Comparison of ENCODE assay signal across 9 cellular contexts in the genomic region with DNA sequence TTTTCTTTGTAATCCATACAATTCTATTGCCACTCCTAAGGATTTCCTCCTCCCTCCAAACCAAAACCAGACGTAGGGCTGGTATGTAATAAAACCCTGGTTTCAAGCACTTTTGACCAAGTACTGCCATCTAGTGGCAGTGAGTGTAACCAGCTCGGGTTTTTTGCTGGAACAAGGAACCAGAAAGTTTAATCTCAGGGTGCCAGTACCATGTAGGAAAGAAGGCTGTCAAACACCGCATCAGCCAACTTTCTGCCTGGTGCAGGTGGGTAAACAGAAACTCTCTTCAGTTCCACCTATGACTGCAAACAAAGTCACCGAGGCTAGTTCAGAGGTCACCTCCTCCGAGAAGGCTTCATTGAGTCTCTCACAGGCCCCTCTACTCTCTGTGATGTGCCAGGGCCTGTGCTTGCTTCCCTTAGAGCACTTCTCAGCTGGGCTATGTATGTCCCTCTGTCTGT. TPM values are rescaled to one million over a fixed set of nuclear protein-coding genes. Genes with fewer than 3 reads are reported as not detected.
DNase-seq lines count a peak whose midpoint lies in the region; ATAC-seq, FAIRE-seq and TF ChIP-seq lines count a peak whose summit lies in the region.
"Had no signal": no experiment of that assay in that cellular context is flagged by ENCODE, and none has a peak within 500 bp of the region (broad histone marks: within the 10 kb centered on the region; RNA-seq: fewer than 3 reads in every experiment).

No MANE protein-coding gene starts in this region.

- no peak overlapping the region for H3K4me3 Mint-ChIP-seq in CD4-positive, alpha-beta T cell

- no peaks in the 10 kb centered on the region for H3K36me3 ChIP-seq in iPS DF 6.9 (ENCODE audit: control insufficient read depth, insufficient read depth, low read length)

- no peak for ATAC-seq in CD4-positive, alpha-beta T cell (ENCODE audit: poor library complexity)
- ATAC-seq in GM21526 (IDR thresholded peaks at IDR 0.05; ENCODE audit: low FRiP score, unreplicated experiment) = peak; percentile 59

- H3K9me3 Mint-ChIP-seq in CD4-positive, alpha-beta T cell = no peaks in the 10 kb centered on the region

- CTCF ChIA-PET in CD4-positive, alpha-beta T cell (lab: Charles Lee) = interaction anchor here (0.9 to 2.7 kb wide), 5 partner anchors 9 to 105 kb away, joined by 3 to 26 read pairs (median 4); no protein-coding TSS in a partner anchor

- H3K9me3 ChIP-seq in CD4-positive, alpha-beta T cell (ENCODE audit: control insufficient read depth, low read length) = no peaks in the 10 kb centered on the region
- H3K9me3 ChIP-seq in iPS DF 6.9 (ENCODE audit: control insufficient read depth, insufficient read depth, low read length) = no peaks in the 10 kb centered on the region

- no peaks in the 10 kb centered on the region for H3K27me3 Mint-ChIP-seq in CD4-positive, alpha-beta T cell

- TF ChIP-seq CTCF in CD4-positive, alpha-beta T cell (IDR thresholded peaks at IDR 0.05) = peak; percentile 94

- WGBS in iPS DF 6.9 (ENCODE audit: insufficient coverage, insufficient read length) = no CpG with 5 or more reads among the region's 5 CpGs

- H3K4me1 ChIP-seq in iPS DF 6.9 (ENCODE audit: control insufficient read depth, insufficient read depth, low read length) = no peaks in the 10 kb centered on the region

- H3K4me1 Mint-ChIP-seq in CD4-positive, alpha-beta T cell (ENCODE audit: low read depth) = no peaks in the 10 kb centered on the region

- H3K27ac Mint-ChIP-seq in CD4-positive, alpha-beta T cell = no peak overlapping the region

- H3K27me3 ChIP-seq in CD4-positive, alpha-beta T cell (ENCODE audit: control insufficient read depth, insufficient read depth, low read length) = no peaks in the 10 kb centered on the region
- no peaks in the 10 kb centered on the region for H3K27me3 ChIP-seq in iPS DF 6.9 (ENCODE audit: control insufficient read depth, insufficient read depth, low read length)

- H3K36me3 Mint-ChIP-seq in CD4-positive, alpha-beta T cell (ENCODE audit: low read depth) = no peaks in the 10 kb centered on the region

- H3K27ac ChIP-seq in CD4-positive, alpha-beta T cell (ENCODE audit: low read depth, low read length) = no peak overlapping the region
- H3K27ac ChIP-seq in iPS DF 6.9 (ENCODE audit: low read length) = no peak overlapping the region

- POLR2A ChIA-PET in CD4-positive, alpha-beta T cell (lab: Charles Lee) = interaction anchor here (1.4 kb wide), 1 partner anchor 99 kb away, joined by 11 read pairs; no protein-coding TSS in a partner anchor

- no peak overlapping the region for H3K4me3 ChIP-seq in iPS DF 6.9 (ENCODE audit: low read length)

- intact Hi-C loops in CD4-positive, alpha-beta T cell (cut with DNase I, micrococcal nuclease) = loop anchor here (1.0 to 10.0 kb wide), 3 partner anchors 100 to 158 kb away; no protein-coding TSS in a partner anchor

- DNase-seq in CD4-positive, alpha-beta T cell = peak; percentile 17 to 50 (median 38)
- peak; percentile 41 for DNase-seq in NCI-H1694 treated with DMSO at 0.1 percent for 48 hours (lab: John Stamatoyannopoulos, UW)
- DNase-seq in brain pericyte (ENCODE audit: low read depth, low spot score) = peak; percentile 6
- peak; percentile 60 for DNase-seq in iPS DF 6.9 (ENCODE audit: low read depth, low spot score)
- DNase-seq in stimulated activated CD4-positive, alpha-beta T cell treated with anti-CD3 and anti-CD28 coated beads, Interleukin-15, amount 100 ng/mL, for 24 hours = peak; percentile 66
- no peak for DNase-seq in GF-D8 (lab: John Stamatoyannopoulos, UW)

- peak; percentile 93 for FAIRE-seq in TTC549 (lab: Jason Lieb, UNC)

RNA-seq across cellular contexts. Expression of a gene that starts 10.2 kb away (rescaled TPM):
- total RNA-seq in CD4-positive, alpha-beta T cell = under 1 TPM; 0.39 to 0.85 TPM

RNA-seq across cellular contexts. Expression of a gene that starts 32.1 kb away (rescaled TPM):
- not detected for total RNA-seq in CD4-positive, alpha-beta T cell
- total RNA-seq: urinary bladder had no signal
